Comparison of ENCODE assay signal across 10 cellular contexts in the genomic region with DNA sequence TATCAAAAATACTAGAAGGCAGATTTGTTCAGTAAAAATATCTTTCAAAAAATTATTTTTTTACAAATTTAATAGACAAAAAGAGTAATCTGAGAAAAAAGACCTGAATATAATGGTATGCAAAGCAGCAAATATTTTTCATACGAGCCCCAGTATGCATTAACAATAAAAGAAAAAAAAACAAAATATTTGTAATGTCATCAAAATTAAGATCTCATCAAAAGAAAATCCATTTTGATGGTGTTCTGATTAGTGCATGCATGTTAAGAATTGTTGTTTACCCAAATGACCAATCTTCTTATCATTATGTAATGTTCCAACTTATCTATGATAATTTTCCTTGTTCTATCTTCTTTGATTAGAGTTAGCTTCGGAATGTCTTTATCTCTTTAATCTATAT.
"Had no signal": no experiment of that assay in that cellular context is flagged by ENCODE, and none has a peak within 500 bp of the region (broad histone marks: within the 10 kb centered on the region; RNA-seq: fewer than 3 reads in every experiment).

No MANE protein-coding gene starts in this region.

- ATAC-seq: HCT116 had no signal

- H3K4me1 ChIP-seq: HAP-1 had no signal

- DNase-seq: GM23248, GOT3, H7, HFFc6, Karpas-422, KBM-7 had no signal

- H3K4me2 ChIP-seq: KMS-11 had no signal

- H3K9me3 ChIP-seq: HAP-1 had no signal

- H3K27ac Mint-ChIP-seq: HFFc6 had no signal

- H3K4me3 ChIP-seq: GM23248, HAP-1 had no signal

- FAIRE-seq: HTR-8/SVneo had no signal

- H3K4me3 Mint-ChIP-seq: HFFc6 had no signal

- H3K27ac ChIP-seq: GM23248, KMS-11 had no signal
